18 cellular contexts compared by ENCODE assay signal in genomic region chr14:42027271-42027670, GRCh38.
"Had no signal": no experiment of that assay in that cellular context is flagged by ENCODE, and none has a peak within 500 bp of the region (broad histone marks: within the 10 kb centered on the region; RNA-seq: fewer than 3 reads in every experiment).

No MANE protein-coding gene starts in this region.

- H3K36me3 ChIP-seq: esophagus muscularis mucosa, left lung, lower lobe of right lung, suprapubic skin, thyroid gland, upper lobe of left lung, uterus had no signal

- DNase-seq: cortex of kidney; effector memory CD4-positive, alpha-beta T cell; foreskin fibroblast; immature natural killer cell; left lung; lower lobe of right lung; natural killer cell; posterior cingulate gyrus; right cardiac atrium; small intestine; stimulated activated CD4-positive, alpha-beta T cell treated with anti-CD3 and anti-CD28 coated beads, Interleukin-2, amount 100 ng/mL, for 48 hours; stimulated activated naive CD8-positive, alpha-beta T cell treated with anti-CD3 and anti-CD28 coated beads, Interleukin-15, Interleukin-2, amounts not matched to agents 100 U/mL and 50 U/mL, for 24 hours; thyroid gland; upper lobe of left lung; uterus had no signal

- H3K4me3 ChIP-seq: esophagus muscularis mucosa, left lung, lower lobe of right lung, suprapubic skin, thyroid gland, upper lobe of left lung, uterus had no signal

- H3K4me1 ChIP-seq: esophagus muscularis mucosa, left lung, lower lobe of right lung, suprapubic skin, thyroid gland, upper lobe of left lung, uterus had no signal

- H3K27me3 ChIP-seq: esophagus muscularis mucosa, left lung, suprapubic skin, thyroid gland, upper lobe of left lung, uterus had no signal

- H3K27ac ChIP-seq: epithelial cell of prostate, esophagus muscularis mucosa, left lung, lower lobe of right lung, suprapubic skin, thyroid gland, upper lobe of left lung, uterus had no signal

- H3K9me3 ChIP-seq: esophagus muscularis mucosa, suprapubic skin, thyroid gland, upper lobe of left lung, uterus had no signal
